ENCODE assay signal across 9 cellular contexts in the genomic region with DNA sequence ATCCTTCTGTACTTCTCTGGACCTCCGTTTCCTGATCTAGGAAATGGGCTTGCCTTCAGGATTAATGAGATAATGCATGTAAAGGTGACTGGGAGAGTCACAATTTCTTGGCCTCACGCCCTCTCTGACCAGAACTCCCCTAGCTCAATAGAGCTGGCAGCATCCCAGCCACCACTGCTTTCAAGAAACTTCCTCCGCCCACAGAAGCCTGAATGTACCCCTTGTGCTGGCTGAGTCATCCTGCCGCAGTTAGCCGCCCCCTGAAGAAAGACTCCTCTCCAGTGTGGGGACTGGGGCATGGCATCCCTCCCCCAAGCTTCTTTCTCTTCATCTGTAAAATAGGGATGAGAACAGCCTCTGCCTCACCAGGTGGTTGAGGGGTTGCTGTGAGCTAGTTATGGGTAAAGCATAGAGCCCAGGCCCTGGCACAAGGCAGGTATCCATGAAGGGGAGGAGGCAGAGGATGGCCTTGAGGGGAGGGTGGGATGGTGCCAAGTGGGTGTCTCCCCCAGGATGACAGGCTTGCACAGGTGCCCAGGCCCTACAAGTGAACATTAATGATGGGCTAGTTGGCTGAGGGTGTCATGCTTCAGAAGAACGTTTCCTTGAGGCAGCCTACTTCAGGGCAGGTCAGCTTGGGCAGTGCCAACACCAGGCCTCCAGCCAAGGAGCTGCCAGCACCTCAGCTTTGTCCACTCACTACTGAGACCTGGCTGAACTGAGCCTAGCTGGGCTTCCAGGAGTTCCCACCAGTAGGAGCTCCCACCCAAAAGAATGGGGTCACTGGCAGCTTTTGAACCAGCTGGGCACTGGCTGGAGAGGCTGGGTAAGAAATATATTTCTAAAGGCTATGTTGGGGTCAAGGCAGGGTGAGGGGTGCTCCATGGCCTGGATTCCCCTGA. TPM values are rescaled to one million over a fixed set of nuclear protein-coding genes. Genes with fewer than 3 reads are reported as not detected.
A peak's percentile ranks its signal among the peaks of the same experiment; 100 is the strongest.
DNase-seq lines count a peak whose midpoint lies in the region; ATAC-seq, FAIRE-seq and TF ChIP-seq lines count a peak whose summit lies in the region.
"Had no signal": no experiment of that assay in that cellular context is flagged by ENCODE, and none has a peak within 500 bp of the region (broad histone marks: within the 10 kb centered on the region; RNA-seq: fewer than 3 reads in every experiment).

No MANE protein-coding gene starts in this region.

- H3K27me3 Mint-ChIP-seq in activated naive CD8-positive, alpha-beta T cell treated with anti-CD3 and anti-CD28 coated beads, Interleukin-2, amount 10 ng/mL, durations not matched to agents 7 days and 5 days: peaks cover 12% of the 10 kb centered on the region

- no peaks in the 10 kb centered on the region for H3K9me2 ChIP-seq in hepatocyte (replicated peaks; ENCODE audit: insufficient read depth)

- no peak overlapping the region for H3K27ac Mint-ChIP-seq in activated naive CD8-positive, alpha-beta T cell treated with anti-CD3 and anti-CD28 coated beads, Interleukin-2, amount 10 ng/mL, durations not matched to agents 7 days and 5 days

- FAIRE-seq in HTR-8/SVneo (lab: Jason Lieb, UNC): peak; percentile 87

- H3K36me3 ChIP-seq in hepatocyte (replicated peaks; ENCODE audit: insufficient read depth, low read depth): no peaks in the 10 kb centered on the region

- H4K20me1 ChIP-seq in hepatocyte (ENCODE audit: insufficient read depth, poor library complexity, severe bottlenecking): no peaks in the 10 kb centered on the region

- no peaks in the 10 kb centered on the region for H3K9me3 ChIP-seq in hepatocyte (ENCODE audit: low read depth)

- H3K4me2 ChIP-seq in hepatocyte: no peak overlapping the region

- H3K9me3 Mint-ChIP-seq in activated naive CD8-positive, alpha-beta T cell treated with anti-CD3 and anti-CD28 coated beads, Interleukin-2, amount 10 ng/mL, durations not matched to agents 7 days and 5 days: no peaks in the 10 kb centered on the region

- peak; percentile 45 for DNase-seq in HTR-8/SVneo (ENCODE audit: insufficient read length, low spot score)
- no peak for DNase-seq in activated naive CD8-positive, alpha-beta T cell treated with anti-CD3 and anti-CD28 coated beads, Interleukin-2, amount 10 ng/mL, durations not matched to agents 7 days and 5 days
- peak; percentile 51 for DNase-seq in hepatocyte (ENCODE audit: low spot score)
- DNase-seq in stimulated activated CD4-positive, alpha-beta T cell treated with anti-CD3 and anti-CD28 coated beads, Interleukin-4, amount 100 ng/mL, for 48 hours (ENCODE audit: low read depth in 2 of 2): peak; percentile 22 to 26
- DNase-seq in effector CD8-positive, alpha-beta T cell (lab: John Stamatoyannopoulos, UW): no peak
- DNase-seq in AG08395 (ENCODE audit: low spot score): no peak
- no peak for DNase-seq in HuH-7 (ENCODE audit: low spot score)

- no peaks in the 10 kb centered on the region for H3K27me3 ChIP-seq in hepatocyte

- no peaks in the 10 kb centered on the region for H3K36me3 Mint-ChIP-seq in activated naive CD8-positive, alpha-beta T cell treated with anti-CD3 and anti-CD28 coated beads, Interleukin-2, amount 10 ng/mL, durations not matched to agents 7 days and 5 days

- POLR2A ChIA-PET in activated naive CD8-positive, alpha-beta T cell treated with anti-CD3 and anti-CD28 coated beads, Interleukin-2, amount 10 ng/mL, durations not matched to agents 7 days and 5 days (lab: Charles Lee): no interaction called here

- peaks cover 10% of the 10 kb centered on the region for H3K4me1 Mint-ChIP-seq in activated naive CD8-positive, alpha-beta T cell treated with anti-CD3 and anti-CD28 coated beads, Interleukin-2, amount 10 ng/mL, durations not matched to agents 7 days and 5 days

- H2AFZ ChIP-seq in hepatocyte: no peak overlapping the region

- TF ChIP-seq CTCF in hepatocyte (IDR thresholded peaks at IDR 0.05; ENCODE audit: poor library complexity): no peak

- peaks cover 8% of the 10 kb centered on the region for H3K79me2 ChIP-seq in hepatocyte

- 71% methylated on average over 6 of the region's 6 CpGs for WGBS in hepatocyte (ENCODE audit: low lambda C conversion rate, missing lambda C conversion rate)

- H3K4me3 Mint-ChIP-seq in activated naive CD8-positive, alpha-beta T cell treated with anti-CD3 and anti-CD28 coated beads, Interleukin-2, amount 10 ng/mL, durations not matched to agents 7 days and 5 days: no peak overlapping the region

- peaks cover 46% of the 10 kb centered on the region for H3K4me1 ChIP-seq in hepatocyte (ENCODE audit: insufficient read depth)

- H3K4me3 ChIP-seq in hepatocyte: no peak overlapping the region
- H3K4me3 ChIP-seq: SK-N-MC had no signal

- peak overlapping the region; percentile 98 for H3K27ac ChIP-seq in hepatocyte
- H3K27ac ChIP-seq: SK-N-MC had no signal

- peak; percentile 57 for ATAC-seq in GM19351 (IDR thresholded peaks at IDR 0.05; ENCODE audit: unreplicated experiment)
- peak; percentile 57 for ATAC-seq in activated naive CD8-positive, alpha-beta T cell treated with anti-CD3 and anti-CD28 coated beads, Interleukin-2, amount 10 ng/mL, durations not matched to agents 7 days and 5 days (ENCODE audit: low read depth)

RNA-seq across cellular contexts. Expression of a gene that starts 3.5 kb away (rescaled TPM):
- under 1 TPM in 1 of 2 experiments, not detected in 1; 0.64 TPM for total RNA-seq in activated naive CD8-positive, alpha-beta T cell treated with anti-CD3 and anti-CD28 coated beads, Interleukin-2, amount 10 ng/mL, durations not matched to agents 7 days and 5 days
- total RNA-seq in hepatocyte: 7.3 and 16.4 TPM in 2 replicates
- polyA plus RNA-seq in hepatocyte: 102 and 125 TPM in 2 replicates

RNA-seq across cellular contexts. Expression of a gene that starts 33.2 kb away (rescaled TPM):
- total RNA-seq in activated naive CD8-positive, alpha-beta T cell treated with anti-CD3 and anti-CD28 coated beads, Interleukin-2, amount 10 ng/mL, durations not matched to agents 7 days and 5 days: under 1 TPM in 1 of 2 experiments, not detected in 1; 0.14 TPM
- 1.4 and 2.5 TPM in 2 replicates for total RNA-seq in hepatocyte
- 3.3 and 4.9 TPM in 2 replicates for polyA plus RNA-seq in hepatocyte

RNA-seq across cellular contexts. Expression of a gene that starts 33.3 kb away (rescaled TPM):
- 10 to 100 TPM; 10.1 to 10.7 TPM for total RNA-seq in activated naive CD8-positive, alpha-beta T cell treated with anti-CD3 and anti-CD28 coated beads, Interleukin-2, amount 10 ng/mL, durations not matched to agents 7 days and 5 days
- total RNA-seq in hepatocyte: 139 and 140 TPM in 2 replicates
- 217 and 246 TPM in 2 replicates for polyA plus RNA-seq in hepatocyte

Comparison
In these comparisons a context has a peak if more than half of its experiments do, and no peak if none do; other contexts are left out.
1. DNase-seq: peak in HTR-8/SVneo (single experiment), hepatocyte (single experiment) and stimulated activated CD4-positive, alpha-beta T cell treated with anti-CD3 and anti-CD28 coated beads, Interleukin-4, amount 100 ng/mL, for 48 hours (2 of 2); none in activated naive CD8-positive, alpha-beta T cell treated with anti-CD3 and anti-CD28 coated beads, Interleukin-2, amount 10 ng/mL, durations not matched to agents 7 days and 5 days (single experiment), effector CD8-positive, alpha-beta T cell (single experiment), AG08395 (single experiment) and HuH-7 (single experiment).
2. RNA of a gene that starts 33.3 kb away (total RNA-seq): 139 to 140 TPM in hepatocyte; 10.1 to 10.7 TPM in activated naive CD8-positive, alpha-beta T cell treated with anti-CD3 and anti-CD28 coated beads, Interleukin-2, amount 10 ng/mL, durations not matched to agents 7 days and 5 days; every median in the first group is over 10 times any median in the second.